In genomic region chr4:139042981-139043460, GRCh38 we compare ENCODE assay signal across 1 cellular context.
TF ChIP-seq lines count a peak whose summit lies in the region.

No MANE protein-coding gene starts in this region.

TF ChIP-seq in HepG2, 621 proteins besides CTCF, POLR2A, EP300 and RAD21:
- no peak for TF ChIP-seq NCOR1 (IDR thresholded peaks at IDR 0.05; ENCODE audit: borderline replicate concordance, low read length)
- peak; percentile 67 for TF ChIP-seq RBM22 (optimal IDR thresholded peaks at IDR 0.05; ENCODE audit: low read length)
TF ChIP-seq in HepG2: peak in this region for 1.
